Comparison of ENCODE assay signal across 10 cellular contexts in genomic region chr7:40057292-40057691, GRCh38.
DNase-seq lines count a peak whose midpoint lies in the region; ATAC-seq and TF ChIP-seq lines count a peak whose summit lies in the region.
"Had no signal": no experiment of that assay in that cellular context is flagged by ENCODE, and none has a peak within 500 bp of the region (broad histone marks: within the 10 kb centered on the region; RNA-seq: fewer than 3 reads in every experiment).

No MANE protein-coding gene starts in this region.

- ATAC-seq in HG03469 (IDR thresholded peaks at IDR 0.05; ENCODE audit: unreplicated experiment) = no peak
- ATAC-seq in HG02840 (IDR thresholded peaks at IDR 0.05; ENCODE audit: low FRiP score, unreplicated experiment) = no peak

- no peak overlapping the region for H3K9ac ChIP-seq in adipocyte (ENCODE audit: low read length)

- TF ChIP-seq CTCF in GM13977 (IDR thresholded peaks at IDR 0.05; ENCODE audit: extremely low read depth, insufficient read depth, missing control alignments) = no peak

- peaks cover 15% of the 10 kb centered on the region for H3K36me3 ChIP-seq in adipocyte (ENCODE audit: control insufficient read depth, insufficient read depth, low read length, severe bottlenecking)

- no peaks in the 10 kb centered on the region for H3K27me3 ChIP-seq in adipocyte (replicated peaks; ENCODE audit: control insufficient read depth, insufficient read depth, low read length)

- no peak overlapping the region for H3K4me3 ChIP-seq in adipocyte (ENCODE audit: low read length)

- H3K4me1 ChIP-seq in adipocyte (ENCODE audit: control insufficient read depth, insufficient read depth, low read length) = peaks cover 11% of the 10 kb centered on the region

- no peaks in the 10 kb centered on the region for H3K9me3 ChIP-seq in adipocyte (ENCODE audit: control insufficient read depth, low read length)

- in situ Hi-C loops in Caki2 (cut with HindIII; ENCODE audit: low pct_unique_long_range_greater_than_20kb, low sequenced_read_pairs) = loop anchor here (10.0 kb wide), 1 partner anchor 62 kb away; no protein-coding TSS in a partner anchor
- in situ Hi-C loops in GM13977 (cut with MboI; ENCODE audit: low pct_unique_long_range_greater_than_20kb, low sequenced_read_pairs, unreplicated experiment) = loop anchor here (10.0 kb wide), 1 partner anchor 162 kb away; no protein-coding TSS in a partner anchor

- DNase-seq in Caki2 (ENCODE audit: low read depth) (peak; percentile 60), LHCN-M2 (ENCODE audit: low read depth) (peak; percentile 58), adipocyte (ENCODE audit: low read depth) (peak; percentile 26), iris pigment epithelial cell (ENCODE audit: low read depth) (peak; percentile 41), dedifferentiated amniotic fluid mesenchymal stem cell (ENCODE audit: extremely low spot score) (no peak), GM13977 (ENCODE audit: low spot score) (no peak)
- DNase-seq: activated CD4-positive, alpha-beta T cell treated with anti-CD3 and anti-CD28 coated beads for 1 hour; aorta had no signal

Comparison
In these comparisons a context has a peak if more than half of its experiments do, and no peak if none do; other contexts are left out.
1. DNase-seq: peak in Caki2 (single experiment), LHCN-M2 (single experiment), adipocyte (single experiment) and iris pigment epithelial cell (single experiment); none in dedifferentiated amniotic fluid mesenchymal stem cell (single experiment) and GM13977 (single experiment).